ENCODE assay signal across 3 cellular contexts in the genomic region with DNA sequence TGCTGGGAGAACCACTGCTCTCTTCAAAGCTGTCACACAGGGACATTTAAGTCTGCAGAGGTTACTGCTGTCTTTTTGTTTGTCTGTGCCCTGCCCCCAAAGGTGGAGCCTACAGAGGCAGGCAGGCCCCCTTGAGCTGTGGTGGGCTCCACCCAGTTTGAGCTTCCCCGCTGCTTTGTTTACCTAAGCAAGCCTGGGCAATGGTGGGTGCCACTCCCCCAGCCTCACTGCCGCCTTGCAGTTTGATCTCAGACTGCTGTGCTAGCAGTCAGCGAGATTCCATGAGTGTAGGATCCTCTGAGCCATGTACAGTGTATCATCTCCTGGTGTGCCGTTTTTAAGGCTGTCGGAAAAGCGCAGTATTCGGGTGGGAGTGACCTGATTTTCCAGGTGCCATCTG.
DNase-seq lines count a peak whose midpoint lies in the region.
"Not testable (repeated sequence)": the region's sequence is repeated elsewhere in the genome, so short reads cannot be mapped to it uniquely, and the experiment has no call there.

No MANE protein-coding gene starts in this region.

- not testable (repeated sequence) for H3K27me3 ChIP-seq in HUES6 (ENCODE audit: control insufficient read depth, insufficient read depth, low read length)

- peak overlapping the region; percentile 22; the same call in 1 of the 2 replicates for H3K4me3 ChIP-seq in HUES6 (ENCODE audit: low read depth, low read length)

- not testable (repeated sequence) for H3K27ac ChIP-seq in HUES6 (ENCODE audit: low read depth, low read length)

- H3K9me3 ChIP-seq in HUES6 (ENCODE audit: control insufficient read depth, insufficient read depth, low read depth, low read length): not testable (repeated sequence)

- not testable (repeated sequence) for H3K9ac ChIP-seq in HUES6 (ENCODE audit: low read length)

- not testable (repeated sequence) for H3K4me1 ChIP-seq in HUES6 (ENCODE audit: control insufficient read depth, insufficient read depth, low read length)

- H3K36me3 ChIP-seq in HUES6 (ENCODE audit: control insufficient read depth, insufficient read depth, low read length): not testable (repeated sequence)

- DNase-seq in NCI-H2171 treated with DMSO at 0.1 percent for 48 hours (lab: John Stamatoyannopoulos, UW) (peak; percentile 11), NCI-H748 (lab: John Stamatoyannopoulos, UW; ENCODE audit: unreplicated experiment) (peak; percentile 45)
